ENCODE assay signal across 8 cellular contexts in the genomic region with DNA sequence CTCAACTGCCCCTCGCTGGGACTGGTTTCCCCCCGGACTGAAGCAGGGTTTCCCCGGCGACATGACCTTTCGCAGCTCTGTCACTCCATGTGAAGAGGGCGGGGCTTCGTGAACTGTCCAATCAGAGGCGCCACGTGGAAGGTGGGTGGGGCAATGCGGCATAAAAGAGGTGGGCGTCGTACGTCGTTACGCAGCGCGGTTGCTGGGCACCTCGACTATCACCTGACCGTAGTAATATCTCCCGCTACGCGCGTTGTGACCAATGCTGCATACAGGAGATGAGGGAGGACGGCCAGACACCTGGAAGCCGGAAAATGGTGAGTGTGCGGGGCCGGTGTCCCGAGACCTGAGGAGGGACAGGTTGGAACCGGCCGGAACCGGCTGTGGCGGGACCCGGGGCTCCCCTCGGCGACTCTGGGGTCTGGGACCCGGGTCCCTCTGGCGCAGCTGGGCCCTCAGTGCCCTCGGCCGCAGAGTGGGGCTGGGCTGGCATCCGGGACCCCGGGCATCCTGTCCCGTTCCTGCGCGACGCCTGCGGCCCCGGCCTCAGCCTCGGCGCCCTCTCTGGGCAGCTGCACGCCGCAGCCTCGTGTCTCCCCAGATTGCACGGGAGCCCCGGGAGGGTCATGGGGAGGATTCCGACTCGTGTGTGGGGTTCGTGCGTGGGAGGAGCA. TPM values are rescaled to one million over a fixed set of nuclear protein-coding genes. Genes with fewer than 3 reads are reported as not detected.
DNase-seq lines count a peak whose midpoint lies in the region; ATAC-seq and TF ChIP-seq lines count a peak whose summit lies in the region.

No MANE protein-coding gene starts in this region.

- TF ChIP-seq CTCF in kidney epithelial cell (IDR thresholded peaks at IDR 0.05; ENCODE audit: insufficient read depth, low read length, poor library complexity, severe bottlenecking) = no peak

- H3K27me3 ChIP-seq in kidney epithelial cell (ENCODE audit: control insufficient read depth, insufficient read depth, low read length) = no peaks in the 10 kb centered on the region

- ATAC-seq in central memory CD8-positive, alpha-beta T cell (replicated peaks; ENCODE audit: extremely low read depth, poor library complexity, severe bottlenecking) = peak; percentile 40
- ATAC-seq in GM19463 (IDR thresholded peaks at IDR 0.05; ENCODE audit: unreplicated experiment) (no peak), GM18861 (IDR thresholded peaks at IDR 0.05; ENCODE audit: unreplicated experiment) (no peak), HG03095 (IDR thresholded peaks at IDR 0.05; ENCODE audit: unreplicated experiment) (no peak)

- peaks cover 11% of the 10 kb centered on the region for H3K9me3 Mint-ChIP-seq in central memory CD8-positive, alpha-beta T cell

- peak; percentile 52 for DNase-seq in DMS53 treated with DMSO at 0.1 percent for 48 hours (lab: John Stamatoyannopoulos, UW; ENCODE audit: unreplicated experiment)
- peak; percentile 78 for DNase-seq in activated CD4-positive, CD25-positive, alpha-beta regulatory T cell treated with anti-CD3 and anti-CD28 coated beads, Interleukin-2, amount 50 U/mL, for 72 hours
- peak in 1 of 2 donors; percentile 13 for DNase-seq in central memory CD8-positive, alpha-beta T cell (ENCODE audit: low spot score in 2 of 2)
- peak; percentile 25 for DNase-seq in kidney epithelial cell (ENCODE audit: low read depth)
- peak; percentile 83 for DNase-seq in stimulated activated CD4-positive, alpha-beta T cell treated with anti-CD3 and anti-CD28 coated beads, Interleukin-15, amount 100 ng/mL, for 24 hours

- peak overlapping the region; percentile 57 for H3K4me3 ChIP-seq in kidney epithelial cell (ENCODE audit: low read depth, low read length)

- no peaks in the 10 kb centered on the region for H3K36me3 ChIP-seq in kidney epithelial cell (ENCODE audit: control insufficient read depth, insufficient read depth, low read length)

- peaks cover 16% of the 10 kb centered on the region for H3K36me3 Mint-ChIP-seq in central memory CD8-positive, alpha-beta T cell (ENCODE audit: insufficient read depth)

- no peaks in the 10 kb centered on the region for H3K4me1 Mint-ChIP-seq in central memory CD8-positive, alpha-beta T cell

- H3K27me3 Mint-ChIP-seq in central memory CD8-positive, alpha-beta T cell = no peaks in the 10 kb centered on the region

- no peak overlapping the region for H3K27ac Mint-ChIP-seq in central memory CD8-positive, alpha-beta T cell (ENCODE audit: low read depth)

- H3K4me3 Mint-ChIP-seq in central memory CD8-positive, alpha-beta T cell = peak overlapping the region; percentile 46

RNA-seq across cellular contexts. Expression of gene ZNF136, which starts 32.1 kb away (rescaled TPM):
- 4.3 and 5.0 TPM in 2 replicates for total RNA-seq in kidney epithelial cell

RNA-seq across cellular contexts. Expression of gene ZNF625, which starts 38.4 kb away (rescaled TPM):
- total RNA-seq in kidney epithelial cell = 5.5 and 6.6 TPM in 2 replicates

RNA-seq across cellular contexts. Expression of gene ZNF20, which starts 54.8 kb away (rescaled TPM):
- 2.7 and 4.2 TPM in 2 replicates for total RNA-seq in kidney epithelial cell
